ENCODE assay signal across 8 cellular contexts in the genomic region with DNA sequence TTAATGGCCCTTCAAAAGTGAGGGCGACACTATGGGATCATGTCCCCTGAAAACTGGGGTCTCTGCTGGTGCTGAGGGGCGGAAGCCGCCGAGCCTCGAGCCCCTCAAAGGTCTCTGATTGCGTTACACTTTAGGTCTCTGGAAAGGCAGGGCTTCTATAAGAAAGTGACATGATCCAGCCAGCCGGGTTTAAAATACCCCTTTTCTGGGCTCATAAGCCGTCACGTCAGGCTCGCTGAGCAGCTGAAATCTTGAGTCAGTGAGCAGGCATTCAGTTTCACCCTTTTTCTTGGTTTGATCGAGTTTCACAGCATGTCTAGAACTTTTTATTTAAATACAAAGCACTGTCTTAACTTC. TPM values are rescaled to one million over a fixed set of nuclear protein-coding genes. Genes with fewer than 3 reads are reported as not detected.
A peak's percentile ranks its signal among the peaks of the same experiment; 100 is the strongest.
DNase-seq lines count a peak whose midpoint lies in the region; ATAC-seq and TF ChIP-seq lines count a peak whose summit lies in the region.

No MANE protein-coding gene starts in this region.

- H3K9ac ChIP-seq in SK-N-MC (ENCODE audit: insufficient read length), result peak overlapping the region; percentile 80

- H3K27me3 ChIP-seq in A673 (replicated peaks; ENCODE audit: insufficient read depth, low read depth, low read length, poor library complexity) (no peaks in the 10 kb centered on the region), heart right ventricle (no peaks in the 10 kb centered on the region)

- CTCF ChIA-PET in A673 (lab: Charles Lee), result no interaction called here

- ATAC-seq in HG02938 (IDR thresholded peaks at IDR 0.05; ENCODE audit: unreplicated experiment) (no peak), heart right ventricle (no peak)

- intact Hi-C loops in A673 (cut with micrococcal nuclease; ENCODE audit: unreplicated experiment) (loop anchor here (1.0 to 5.0 kb wide), 3 partner anchors 106 to 336 kb away; partner anchors contain the start of gene USPL1), heart right ventricle (cut with DNase I) (loop anchor here in 9 of 10 donors (2.0 to 10.0 kb wide), 10 partner anchors 59 to 398 kb away; no protein-coding TSS in a partner anchor)

- POLR2A ChIA-PET in A673 (lab: Charles Lee; ENCODE audit: low non-redundant PET), result interaction anchor here (0.8 to 1.3 kb wide), 2 partner anchors 22 to 517 kb away, joined by 4 to 7 read pairs; no protein-coding TSS in a partner anchor

- H3K4me1 ChIP-seq in A673 (ENCODE audit: insufficient read depth, low read length, poor library complexity, severe bottlenecking) (peaks cover 32% of the 10 kb centered on the region), heart right ventricle (peaks cover 9 to 41% (median 34%) of the 10 kb centered on the region in 9 donors)

- H3K36me3 ChIP-seq in A673 (ENCODE audit: insufficient read depth, low read length, poor library complexity, severe bottlenecking), result peaks cover 26% of the 10 kb centered on the region
- peaks cover 29% of the 10 kb centered on the region for H3K36me3 ChIP-seq in SK-N-MC (ENCODE audit: insufficient read depth, low read length)
- H3K36me3 ChIP-seq in heart right ventricle, result peaks cover 0 to 20% (median 4%) of the 10 kb centered on the region in 9 donors

- H3K9me3 ChIP-seq in A673 (ENCODE audit: low read depth, low read length, poor library complexity, severe bottlenecking), result no peaks in the 10 kb centered on the region
- no peaks in the 10 kb centered on the region for H3K9me3 ChIP-seq in SK-N-MC (ENCODE audit: low read depth, low read length)
- H3K9me3 ChIP-seq in heart right ventricle, result no peaks in the 10 kb centered on the region

- in situ Hi-C loops in GM13976 (cut with MboI; ENCODE audit: low sequenced_read_pairs, unreplicated experiment), result no loop called here

- TSS peak; percentile 90 for BruUV-seq in A673 (replicated peaks; lab: Mats Ljungman, UMichigan)

- H3K27ac ChIP-seq in A673 (ENCODE audit: low read depth, low read length, poor library complexity, severe bottlenecking) (peak overlapping the region; percentile 100), SK-N-MC (peak overlapping the region; percentile 81), heart right ventricle (peak overlapping the region in 1 of 10 donors; percentile 99), substantia nigra (ENCODE audit: low read depth, low read length, poor library complexity, severe bottlenecking) (no peak overlapping the region)

- no peak for TF ChIP-seq CTCF in A673 (conservative IDR thresholded peaks at IDR 0.05; ENCODE audit: low read depth, low read length)
- TF ChIP-seq CTCF in GM13976 (IDR thresholded peaks at IDR 0.05; ENCODE audit: borderline replicate concordance, control extremely low read depth, extremely low read depth, insufficient read depth, missing control alignments), result no peak
- TF ChIP-seq CTCF in heart right ventricle (IDR thresholded peaks at IDR 0.05), result no peak

- DNase-seq in A673 (ENCODE audit: low spot score) (peak; percentile 62), GM13976 (ENCODE audit: low spot score) (peak; percentile 37), SK-N-MC (ENCODE audit: low read depth, low spot score) (no peak), hepatic stellate cell (ENCODE audit: low spot score) (peak; percentile 29), AG20443 (ENCODE audit: low spot score) (no peak), heart right ventricle (no peak), substantia nigra (lab: John Stamatoyannopoulos, UW) (no peak)

- H3K4me3 ChIP-seq in A673 (ENCODE audit: low read depth, low read length, poor library complexity, severe bottlenecking) (peak overlapping the region; percentile 82), SK-N-MC (peak overlapping the region; percentile 94), heart right ventricle (peak overlapping the region in 5 of 10 donors; percentile 73 to 98 (median 87))

- 4 to 6% methylated on average over 11 of the region's 11 CpGs for WGBS in heart right ventricle, 2 donors

RNA-seq across cellular contexts. Expression of gene HMGB1, which starts 0.6 kb away (rescaled TPM):
- 1,533 and 1,602 TPM in 2 replicates for total RNA-seq in A673 (2021)
- total RNA-seq in heart right ventricle, result 100 to 1,000 TPM; 142 to 180 (median 159) TPM
- 100 to 1,000 TPM; 181 to 294 TPM for polyA plus RNA-seq in heart right ventricle

RNA-seq across cellular contexts. Expression of gene UBE2L5, which starts 44.0 kb away (rescaled TPM):
- total RNA-seq in A673 (2021) (0.21 TPM in 1 of 2 replicates, not detected in the other), heart right ventricle (under 1 TPM in 1 of 10 donors, not detected in 9; 0.42 TPM)
- under 1 TPM in 1 of 2 donors, not detected in 1; 0.04 TPM for polyA plus RNA-seq in heart right ventricle

Comparison
In these comparisons a context has a peak if more than half of its experiments do, and no peak if none do; other contexts are left out.
1. DNase-seq: peak in A673 (single experiment), GM13976 (single experiment) and hepatic stellate cell (single experiment); none in SK-N-MC (single experiment), AG20443 (single experiment), heart right ventricle (0 of 2) and substantia nigra (0 of 49).